In the genomic region with DNA sequence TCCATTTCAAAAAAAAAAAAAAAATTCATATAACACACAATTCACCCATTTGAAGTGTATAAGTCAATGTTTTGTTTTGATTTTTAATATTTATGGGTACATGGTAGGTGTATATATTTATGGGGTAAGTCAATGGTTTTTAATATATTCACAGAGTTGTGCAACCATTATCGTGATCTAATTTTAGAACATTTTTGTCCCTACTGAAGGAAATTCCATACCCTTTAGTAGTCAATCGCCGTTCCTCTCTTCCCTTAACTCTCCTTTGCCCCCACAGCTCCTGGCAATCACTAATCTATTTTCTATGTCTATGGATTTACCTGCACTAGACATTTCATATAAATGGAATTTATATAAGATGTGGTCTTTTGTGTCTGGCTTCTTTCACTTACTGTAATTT, we compare ENCODE assay signal across 18 cellular contexts.
"Had no signal": no experiment of that assay in that cellular context is flagged by ENCODE, and none has a peak within 500 bp of the region (broad histone marks: within the 10 kb centered on the region; RNA-seq: fewer than 3 reads in every experiment).

No MANE protein-coding gene starts in this region.

- H3K4me1 ChIP-seq: tibial nerve, vagina had no signal

- DNase-seq: activated CD4-positive, alpha-beta T cell treated with anti-CD3 and anti-CD28 coated beads for 36 hours; activated CD8-positive, alpha-beta memory T cell treated with anti-CD3 and anti-CD28 coated beads, Interleukin-2, amount 50 U/mL, for 48 hours; activated CD8-positive, alpha-beta T cell treated with anti-CD3 and anti-CD28 coated beads, Interleukin-2, amount 10 ng/mL, durations not matched to agents 7 days and 5 days; activated naive CD4-positive, alpha-beta T cell treated with anti-CD3 and anti-CD28 coated beads for 36 hours; brain microvascular endothelial cell; glutamatergic neuron; immature natural killer cell; left cardiac atrium; naive thymus-derived CD8-positive, alpha-beta T cell; posterior cingulate gyrus; small intestine; T-helper 1 cell had no signal

- ATAC-seq: activated CD4-positive, alpha-beta T cell treated with anti-CD3 and anti-CD28 coated beads for 36 hours; activated CD8-positive, alpha-beta T cell treated with anti-CD3 and anti-CD28 coated beads, Interleukin-2, amount 10 ng/mL, durations not matched to agents 7 days and 5 days; left cardiac atrium; naive thymus-derived CD8-positive, alpha-beta T cell; stimulated activated effector memory CD8-positive, alpha-beta T cell treated with anti-CD3 and anti-CD28 coated beads, Interleukin-12 subunit alpha, Interleukin-12 subunit beta, amount 100 ng/mL, for 72 hours had no signal

- H3K27ac ChIP-seq: brain microvascular endothelial cell, neutrophil, tibial nerve, vagina, VCaP had no signal

- H3K27ac Mint-ChIP-seq: activated CD4-positive, alpha-beta T cell treated with anti-CD3 and anti-CD28 coated beads for 36 hours; activated CD8-positive, alpha-beta T cell treated with anti-CD3 and anti-CD28 coated beads, Interleukin-2, amount 10 ng/mL, durations not matched to agents 7 days and 5 days; activated naive CD4-positive, alpha-beta T cell treated with anti-CD3 and anti-CD28 coated beads for 36 hours; immature natural killer cell; stimulated activated effector memory CD8-positive, alpha-beta T cell treated with anti-CD3 and anti-CD28 coated beads, Interleukin-12 subunit alpha, Interleukin-12 subunit beta, amount 100 ng/mL, for 72 hours had no signal

- H3K4me3 Mint-ChIP-seq: activated CD4-positive, alpha-beta T cell treated with anti-CD3 and anti-CD28 coated beads for 36 hours; activated CD8-positive, alpha-beta T cell treated with anti-CD3 and anti-CD28 coated beads, Interleukin-2, amount 10 ng/mL, durations not matched to agents 7 days and 5 days; activated naive CD4-positive, alpha-beta T cell treated with anti-CD3 and anti-CD28 coated beads for 36 hours; immature natural killer cell; naive thymus-derived CD8-positive, alpha-beta T cell; stimulated activated effector memory CD8-positive, alpha-beta T cell treated with anti-CD3 and anti-CD28 coated beads, Interleukin-12 subunit alpha, Interleukin-12 subunit beta, amount 100 ng/mL, for 72 hours had no signal

- H3K4me3 ChIP-seq: lung, tibial nerve, vagina had no signal

- H3K27me3 ChIP-seq: brain microvascular endothelial cell, neutrophil, tibial nerve, vagina had no signal

- H3K9me3 ChIP-seq: neutrophil, tibial nerve, vagina had no signal

- H3K4me1 Mint-ChIP-seq: activated CD4-positive, alpha-beta T cell treated with anti-CD3 and anti-CD28 coated beads for 36 hours; immature natural killer cell; stimulated activated effector memory CD8-positive, alpha-beta T cell treated with anti-CD3 and anti-CD28 coated beads, Interleukin-12 subunit alpha, Interleukin-12 subunit beta, amount 100 ng/mL, for 72 hours had no signal

- H3K27me3 Mint-ChIP-seq: activated CD4-positive, alpha-beta T cell treated with anti-CD3 and anti-CD28 coated beads for 36 hours; naive thymus-derived CD8-positive, alpha-beta T cell had no signal

- H3K9me3 Mint-ChIP-seq: activated naive CD4-positive, alpha-beta T cell treated with anti-CD3 and anti-CD28 coated beads for 36 hours; immature natural killer cell; naive thymus-derived CD8-positive, alpha-beta T cell; stimulated activated effector memory CD8-positive, alpha-beta T cell treated with anti-CD3 and anti-CD28 coated beads, Interleukin-12 subunit alpha, Interleukin-12 subunit beta, amount 100 ng/mL, for 72 hours had no signal
